ENCODE assay signal across 1 cellular context in the genomic region with DNA sequence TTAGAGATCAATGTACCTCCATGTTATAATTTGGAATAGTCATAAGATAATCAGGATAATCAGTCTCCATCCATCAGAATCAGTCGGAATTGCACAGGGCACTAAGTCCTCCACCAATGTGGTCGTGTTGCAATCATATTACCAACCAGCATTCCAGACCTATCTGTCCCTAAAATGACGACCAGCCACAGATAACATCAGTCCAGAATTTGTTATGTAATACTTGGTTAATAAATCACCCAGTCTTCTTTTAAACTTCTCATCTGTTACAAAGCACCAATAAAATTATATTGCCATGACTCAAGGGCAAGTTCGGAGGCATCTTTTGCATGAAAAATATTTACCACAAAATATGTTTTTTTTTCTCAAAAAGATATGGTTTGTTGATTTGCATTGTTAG.
A peak's percentile ranks its signal among the peaks of the same experiment; 100 is the strongest.
TF ChIP-seq lines count a peak whose summit lies in the region.

No MANE protein-coding gene starts in this region.

TF ChIP-seq in HepG2, 621 proteins besides CTCF, POLR2A, EP300 and RAD21 (continued from another document):
- peak; percentile 60 for TF ChIP-seq PATZ1 (CRISPR knock-in tag; IDR thresholded peaks at IDR 0.05)
- TF ChIP-seq ZNF260 (CRISPR knock-in tag; IDR thresholded peaks at IDR 0.05; ENCODE audit: borderline replicate concordance, low read depth), result no peak
- peak; percentile 81 for TF ChIP-seq FOSL2 (CRISPR knock-in tag; IDR thresholded peaks at IDR 0.05)
- no peak for TF ChIP-seq PRDM10 (CRISPR knock-in tag; IDR thresholded peaks at IDR 0.05; ENCODE audit: low read depth)
- TF ChIP-seq ZNF605 (CRISPR knock-in tag; IDR thresholded peaks at IDR 0.05), result no peak
- TF ChIP-seq ZHX2 (IDR thresholded peaks at IDR 0.05; ENCODE audit: low read depth), result no peak
- TF ChIP-seq ZHX2 (CRISPR knock-in tag; IDR thresholded peaks at IDR 0.05; ENCODE audit: borderline replicate concordance), result no peak
- no peak for TF ChIP-seq BORCS8-MEF2B (CRISPR knock-in tag; IDR thresholded peaks at IDR 0.05)
- peak; percentile 46; the same call in 1 of the 2 replicates for TF ChIP-seq MED13 (CRISPR knock-in tag; IDR thresholded peaks at IDR 0.05)
- TF ChIP-seq ZNF20 (CRISPR knock-in tag; IDR thresholded peaks at IDR 0.05), result no peak
- TF ChIP-seq ZSCAN21 (CRISPR knock-in tag; IDR thresholded peaks at IDR 0.05; ENCODE audit: borderline replicate concordance), result 0 out of 2 replicates have a peak, but pooled peaks have one; percentile 27
- peak; percentile 68 for TF ChIP-seq IKZF5 (CRISPR knock-in tag; IDR thresholded peaks at IDR 0.05)
- no peak for TF ChIP-seq EZH2 (conservative IDR thresholded peaks at IDR 0.05; ENCODE audit: low read depth, low read length)
- 0 out of 2 replicates have a peak, but pooled peaks have one; percentile 30 for TF ChIP-seq KMT2B (CRISPR knock-in tag; IDR thresholded peaks at IDR 0.05)
- 0 out of 2 replicates have a peak, but pooled peaks have one; percentile 57 for TF ChIP-seq DMAP1 (CRISPR knock-in tag; IDR thresholded peaks at IDR 0.05)
- TF ChIP-seq ZBTB25 (CRISPR knock-in tag; IDR thresholded peaks at IDR 0.05), result peak; percentile 51; the same call in 1 of the 2 replicates
- 0 out of 2 replicates have a peak, but pooled peaks have one; percentile 41 for TF ChIP-seq SNAI1 (CRISPR knock-in tag; IDR thresholded peaks at IDR 0.05; ENCODE audit: borderline replicate concordance)
- TF ChIP-seq ZNF883 (CRISPR knock-in tag; IDR thresholded peaks at IDR 0.05; ENCODE audit: not compliant biosample characterization), result no peak
- TF ChIP-seq NFE2 (CRISPR knock-in tag; IDR thresholded peaks at IDR 0.05), result no peak
- TF ChIP-seq TCF7L2 (IDR thresholded peaks at IDR 0.05; ENCODE audit: low read depth, low read length), result no peak
- TF ChIP-seq, protein P1, sequence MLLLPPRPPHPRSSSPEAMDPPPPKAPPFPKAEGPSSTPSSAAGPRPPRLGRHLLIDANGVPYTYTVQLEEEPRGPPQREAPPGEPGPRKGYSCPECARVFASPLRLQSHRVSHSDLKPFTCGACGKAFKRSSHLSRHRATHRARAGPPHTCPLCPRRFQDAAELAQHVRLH (CRISPR knock-in tag; IDR thresholded peaks at IDR 0.05; ENCODE audit: borderline replicate concordance, low read depth), result peak; percentile 40; the same call in 1 of the 2 replicates
- no peak for TF ChIP-seq ZFP62 (CRISPR knock-in tag; IDR thresholded peaks at IDR 0.05)
- peak; percentile 34; the same call in 1 of the 2 replicates for TF ChIP-seq THRA (CRISPR knock-in tag; IDR thresholded peaks at IDR 0.05; ENCODE audit: borderline replicate concordance)
- TF ChIP-seq NCOA2 (CRISPR knock-in tag; IDR thresholded peaks at IDR 0.05), result peak; percentile 89
- peak; percentile 69; the same call in 1 of the 2 replicates for TF ChIP-seq ZMYM4 (CRISPR knock-in tag; IDR thresholded peaks at IDR 0.05)
- peak; percentile 71 for TF ChIP-seq TBL1XR1 (IDR thresholded peaks at IDR 0.05; ENCODE audit: borderline replicate concordance, low read length, partially characterized antibody)
- TF ChIP-seq ZNF264 (CRISPR knock-in tag; IDR thresholded peaks at IDR 0.05), result 0 out of 2 replicates have a peak, but pooled peaks have one; percentile 7
- no peak for TF ChIP-seq ZBTB8A (CRISPR knock-in tag; IDR thresholded peaks at IDR 0.05; ENCODE audit: borderline replicate concordance, low read depth)
- TF ChIP-seq SIX4 (CRISPR knock-in tag; IDR thresholded peaks at IDR 0.05), result peak; percentile 45; the same call in 1 of the 2 replicates
- peak; percentile 26; the same call in 1 of the 2 replicates for TF ChIP-seq PPARG (CRISPR knock-in tag; conservative IDR thresholded peaks at IDR 0.05)
- TF ChIP-seq, protein P2, sequence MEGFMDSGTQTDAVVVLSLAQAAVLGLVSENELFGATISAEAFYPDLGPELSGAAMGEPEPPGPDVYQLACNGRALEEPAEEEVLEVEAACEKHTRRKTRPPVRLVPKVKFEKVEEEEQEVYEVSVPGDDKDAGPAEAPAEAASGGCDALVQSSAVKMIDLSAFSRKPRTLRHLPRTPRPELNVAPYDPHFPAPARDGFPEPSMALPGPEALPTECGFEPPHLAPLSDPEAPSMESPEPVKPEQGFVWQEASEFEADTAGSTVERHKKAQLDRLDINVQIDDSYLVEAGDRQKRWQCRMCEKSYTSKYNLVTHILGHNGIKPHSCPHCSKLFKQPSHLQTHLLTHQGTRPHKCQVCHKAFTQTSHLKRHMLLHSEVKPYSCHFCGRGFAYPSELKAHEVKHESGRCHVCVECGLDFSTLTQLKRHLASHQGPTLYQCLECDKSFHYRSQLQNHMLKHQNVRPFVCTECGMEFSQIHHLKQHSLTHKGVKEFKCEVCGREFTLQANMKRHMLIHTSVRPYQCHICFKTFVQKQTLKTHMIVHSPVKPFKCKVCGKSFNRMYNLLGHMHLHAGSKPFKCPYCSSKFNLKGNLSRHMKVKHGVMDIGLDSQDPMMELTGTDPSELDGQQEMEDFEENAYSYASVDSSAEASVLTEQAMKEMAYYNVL (CRISPR knock-in tag; IDR thresholded peaks at IDR 0.05; ENCODE audit: borderline replicate concordance), result peak; percentile 46; the same call in 1 of the 2 replicates
- 0 out of 2 replicates have a peak, but pooled peaks have one; percentile 49 for TF ChIP-seq CBFB (CRISPR knock-in tag; IDR thresholded peaks at IDR 0.05)
- 0 out of 2 replicates have a peak, but pooled peaks have one; percentile 52 for TF ChIP-seq SMAD3 (CRISPR knock-in tag; IDR thresholded peaks at IDR 0.05)
- TF ChIP-seq TBX2 (CRISPR knock-in tag; IDR thresholded peaks at IDR 0.05; ENCODE audit: borderline replicate concordance), result peak; percentile 48; the same call in 1 of the 2 replicates
- peak; percentile 51; the same call in 1 of the 2 replicates for TF ChIP-seq TFE3 (CRISPR knock-in tag; IDR thresholded peaks at IDR 0.05)
- peak; percentile 51; the same call in 1 of the 2 replicates for TF ChIP-seq FOXK1 (CRISPR knock-in tag; IDR thresholded peaks at IDR 0.05; ENCODE audit: borderline replicate concordance, low read depth)
